In genomic region chr22:31339148-31339832, GRCh38 we compare ENCODE assay signal across 13 cellular contexts. TPM values are rescaled to one million over a fixed set of nuclear protein-coding genes. Genes with fewer than 3 reads are reported as not detected.
DNase-seq lines count a peak whose midpoint lies in the region; ATAC-seq, FAIRE-seq and TF ChIP-seq lines count a peak whose summit lies in the region.
"Had no signal": no experiment of that assay in that cellular context is flagged by ENCODE, and none has a peak within 500 bp of the region (broad histone marks: within the 10 kb centered on the region; RNA-seq: fewer than 3 reads in every experiment).

No MANE protein-coding gene starts in this region.

- peak overlapping the region; percentile 78 for H3K27ac Mint-ChIP-seq in activated CD8-positive, alpha-beta T cell treated with anti-CD3 and anti-CD28 coated beads for 36 hours
- no peak overlapping the region for H3K27ac Mint-ChIP-seq in activated CD8-positive, alpha-beta T cell treated with anti-CD3 and anti-CD28 coated beads, Interleukin-2, amount 10 ng/mL, durations not matched to agents 7 days and 5 days
- peak overlapping the region; percentile 66 to 73 for H3K27ac Mint-ChIP-seq in T-cell

- peaks cover 70% of the 10 kb centered on the region for H3K36me3 Mint-ChIP-seq in activated CD8-positive, alpha-beta T cell treated with anti-CD3 and anti-CD28 coated beads for 36 hours (ENCODE audit: low read depth)
- H3K36me3 Mint-ChIP-seq in activated CD8-positive, alpha-beta T cell treated with anti-CD3 and anti-CD28 coated beads, Interleukin-2, amount 10 ng/mL, durations not matched to agents 7 days and 5 days (ENCODE audit: low read depth) = peaks cover 74% of the 10 kb centered on the region
- peaks cover 53% of the 10 kb centered on the region for H3K36me3 Mint-ChIP-seq in T-cell

- ATAC-seq in activated CD8-positive, alpha-beta T cell treated with anti-CD3 and anti-CD28 coated beads for 36 hours = no peak
- ATAC-seq in activated CD8-positive, alpha-beta T cell treated with anti-CD3 and anti-CD28 coated beads, Interleukin-2, amount 10 ng/mL, durations not matched to agents 7 days and 5 days = no peak
- ATAC-seq in T-cell (replicated peaks in 1 of 4) = no peak

- DNase-seq in activated CD8-positive, alpha-beta T cell treated with anti-CD3 and anti-CD28 coated beads for 36 hours = no peak
- no peak for DNase-seq in activated CD8-positive, alpha-beta T cell treated with anti-CD3 and anti-CD28 coated beads, Interleukin-2, amount 10 ng/mL, durations not matched to agents 7 days and 5 days
- DNase-seq in T-cell (no peak), small intestine (peak; percentile 76), caudate nucleus (lab: John Stamatoyannopoulos, UW) (no peak), NCI-H1105 treated with DMSO at 0.1 percent for 48 hours (lab: John Stamatoyannopoulos, UW) (no peak), NCI-H345 (lab: John Stamatoyannopoulos, UW) (no peak)
- DNase-seq: H7, left ventricle myocardium inferior, NCI-H1930 had no signal

- H3K9me3 ChIP-seq in iPS-20b (ENCODE audit: insufficient read depth, low read depth, low read length) = no peaks in the 10 kb centered on the region
- H3K9me3 ChIP-seq in small intestine (ENCODE audit: control insufficient read depth, low read depth) = no peaks in the 10 kb centered on the region
- H3K9me3 ChIP-seq: left ventricle myocardium inferior, suprapubic skin had no signal

- H3K9me3 Mint-ChIP-seq in activated CD8-positive, alpha-beta T cell treated with anti-CD3 and anti-CD28 coated beads for 36 hours = no peaks in the 10 kb centered on the region
- no peaks in the 10 kb centered on the region for H3K9me3 Mint-ChIP-seq in activated CD8-positive, alpha-beta T cell treated with anti-CD3 and anti-CD28 coated beads, Interleukin-2, amount 10 ng/mL, durations not matched to agents 7 days and 5 days (ENCODE audit: insufficient read depth)
- no peaks in the 10 kb centered on the region for H3K9me3 Mint-ChIP-seq in T-cell

- CTCF ChIA-PET in activated CD8-positive, alpha-beta T cell treated with anti-CD3 and anti-CD28 coated beads for 36 hours (lab: Charles Lee) = interaction anchor here (1.7 to 3.7 kb wide), 2 partner anchors 16 to 26 kb away, joined by 3 to 19 read pairs; no protein-coding TSS in a partner anchor
- CTCF ChIA-PET in activated CD8-positive, alpha-beta T cell treated with anti-CD3 and anti-CD28 coated beads, Interleukin-2, amount 10 ng/mL, durations not matched to agents 7 days and 5 days (lab: Charles Lee) = interaction anchor here (1.3 kb wide), 1 partner anchor 47 kb away, joined by 3 read pairs; the partner anchor contains the start of gene PIK3IP1
- CTCF ChIA-PET in T-cell (lab: Charles Lee) = interaction anchor here in 1 of 2 donors (1.3 to 1.5 kb wide), 2 partner anchors 26 to 47 kb away, joined by 3 read pairs; partner anchors contain the start of gene PIK3IP1

- WGBS in small intestine, 3 donors = 14 to 51% (median 31%) methylated on average over 6 of the region's 6 CpGs

- H3K9ac ChIP-seq in iPS-20b (ENCODE audit: low read depth, low read length) = peak overlapping the region; percentile 43; the same call in 1 of the 2 replicates

- intact Hi-C loops in activated CD8-positive, alpha-beta T cell treated with anti-CD3 and anti-CD28 coated beads for 36 hours (cut with micrococcal nuclease) = no loop called here

- H3K4me3 ChIP-seq in iPS-20b (ENCODE audit: low read length) = no peak overlapping the region
- H3K4me3 ChIP-seq in small intestine (ENCODE audit: low read depth in 1 of 2, low read length in 2 of 2) = no peak overlapping the region
- H3K4me3 ChIP-seq: left ventricle myocardium inferior, skin epidermis, suprapubic skin had no signal

- H3K36me3 ChIP-seq in iPS-20b (ENCODE audit: insufficient read depth, low read depth, low read length) (peaks cover 89% of the 10 kb centered on the region), small intestine (ENCODE audit: control insufficient read depth in 2 of 2, insufficient read depth in 2 of 2, low read length in 2 of 2) (peaks cover 0 to 2% of the 10 kb centered on the region in 2 donors)

- no peak for FAIRE-seq in small intestine (lab: Jason Lieb, UNC)

- H3K4me1 ChIP-seq in iPS-20b (ENCODE audit: insufficient read depth, low read length) (peaks cover 21% of the 10 kb centered on the region), small intestine (ENCODE audit: control insufficient read depth in 2 of 2, insufficient read depth in 1 of 2, low read depth in 1 of 2, low read length in 1 of 2) (peaks cover 8 to 13% of the 10 kb centered on the region in 2 donors)

- no peaks in the 10 kb centered on the region for H3K27me3 ChIP-seq in iPS-20b (ENCODE audit: insufficient read depth, low read length)
- no peaks in the 10 kb centered on the region for H3K27me3 ChIP-seq in small intestine (ENCODE audit: control insufficient read depth in 2 of 2, insufficient read depth in 2 of 2, low read length in 2 of 2)
- H3K27me3 ChIP-seq: suprapubic skin had no signal

- TF ChIP-seq CTCF in activated CD8-positive, alpha-beta T cell treated with anti-CD3 and anti-CD28 coated beads for 36 hours (IDR thresholded peaks at IDR 0.05) = no peak

- no peak overlapping the region for H3K4me3 Mint-ChIP-seq in activated CD8-positive, alpha-beta T cell treated with anti-CD3 and anti-CD28 coated beads for 36 hours
- H3K4me3 Mint-ChIP-seq in activated CD8-positive, alpha-beta T cell treated with anti-CD3 and anti-CD28 coated beads, Interleukin-2, amount 10 ng/mL, durations not matched to agents 7 days and 5 days = no peak overlapping the region
- peak overlapping the region in 1 of 3 donors; percentile 1 for H3K4me3 Mint-ChIP-seq in T-cell

- H3K27me3 Mint-ChIP-seq in activated CD8-positive, alpha-beta T cell treated with anti-CD3 and anti-CD28 coated beads for 36 hours = no peaks in the 10 kb centered on the region
- no peaks in the 10 kb centered on the region for H3K27me3 Mint-ChIP-seq in activated CD8-positive, alpha-beta T cell treated with anti-CD3 and anti-CD28 coated beads, Interleukin-2, amount 10 ng/mL, durations not matched to agents 7 days and 5 days (ENCODE audit: low read depth)
- no peaks in the 10 kb centered on the region for H3K27me3 Mint-ChIP-seq in T-cell

- H3K4me1 Mint-ChIP-seq in activated CD8-positive, alpha-beta T cell treated with anti-CD3 and anti-CD28 coated beads for 36 hours (ENCODE audit: low read depth) = peaks cover 67% of the 10 kb centered on the region
- peaks cover 63% of the 10 kb centered on the region for H3K4me1 Mint-ChIP-seq in activated CD8-positive, alpha-beta T cell treated with anti-CD3 and anti-CD28 coated beads, Interleukin-2, amount 10 ng/mL, durations not matched to agents 7 days and 5 days (ENCODE audit: low read depth)
- H3K4me1 Mint-ChIP-seq in T-cell = peaks cover 74 to 87% (median 82%) of the 10 kb centered on the region in 3 donors

- H3K27ac ChIP-seq in iPS-20b (ENCODE audit: low read length) (peak overlapping the region; percentile 15), small intestine (ENCODE audit: low read depth in 1 of 2, low read length in 1 of 2) (peak overlapping the region; percentile 47 to 60), caudate nucleus (ENCODE audit: low read depth, low read length) (no peak overlapping the region)
- H3K27ac ChIP-seq: left ventricle myocardium inferior, suprapubic skin had no signal

- POLR2A ChIA-PET in activated CD8-positive, alpha-beta T cell treated with anti-CD3 and anti-CD28 coated beads for 36 hours (lab: Charles Lee) = interaction anchor here (0.5 to 3.3 kb wide), 8 partner anchors 13 to 1247 kb away, joined by 3 to 9 read pairs (median 4); no protein-coding TSS in a partner anchor
- POLR2A ChIA-PET in activated CD8-positive, alpha-beta T cell treated with anti-CD3 and anti-CD28 coated beads, Interleukin-2, amount 10 ng/mL, durations not matched to agents 7 days and 5 days (lab: Charles Lee) = interaction anchor here (1.0 to 2.7 kb wide), 2 partner anchors 7 to 49 kb away, joined by 4 to 10 read pairs; partner anchors contain the start of gene PATZ1
- POLR2A ChIA-PET in T-cell (lab: Charles Lee) = interaction anchor here in 1 of 2 donors (0.6 to 2.0 kb wide), 2 partner anchors 47 to 1001 kb away, joined by 3 to 6 read pairs; partner anchors contain the start of gene PIK3IP1

RNA-seq across cellular contexts. Expression of gene PATZ1, which starts 6.9 kb away (rescaled TPM):
- total RNA-seq in activated CD8-positive, alpha-beta T cell treated with anti-CD3 and anti-CD28 coated beads for 36 hours = 10 to 100 TPM; 28.4 to 29.0 TPM
- total RNA-seq in activated CD8-positive, alpha-beta T cell treated with anti-CD3 and anti-CD28 coated beads, Interleukin-2, amount 10 ng/mL, durations not matched to agents 7 days and 5 days = 10 to 100 TPM; 31.0 to 31.6 TPM
- 10 to 100 TPM; 53.1 to 56.7 (median 54.6) TPM for total RNA-seq in T-cell
- polyA plus RNA-seq in small intestine = 10 to 100 TPM in 1 of 3 donors, 1 to 10 TPM in 2; 4.2 to 19.9 (median 5.7) TPM

RNA-seq across cellular contexts. Expression of gene PIK3IP1, which starts 47.0 kb away (rescaled TPM):
- 10 to 100 TPM; 18.2 to 19.6 TPM for total RNA-seq in activated CD8-positive, alpha-beta T cell treated with anti-CD3 and anti-CD28 coated beads for 36 hours
- 10 to 100 TPM; 13.2 to 16.1 TPM for total RNA-seq in activated CD8-positive, alpha-beta T cell treated with anti-CD3 and anti-CD28 coated beads, Interleukin-2, amount 10 ng/mL, durations not matched to agents 7 days and 5 days
- 100 to 1,000 TPM; 460 to 628 (median 478) TPM for total RNA-seq in T-cell
- polyA plus RNA-seq in small intestine = 10 to 100 TPM in 1 of 3 donors, 1 to 10 TPM in 2; 3.1 to 16.4 (median 5.7) TPM

Comparison
In these comparisons a context has a peak if more than half of its experiments do, and no peak if none do; other contexts are left out.
1. RNA of gene PIK3IP1, which starts 47.0 kb away (total RNA-seq): 460 to 628 TPM in T-cell; 18.2 to 19.6 TPM in activated CD8-positive, alpha-beta T cell treated with anti-CD3 and anti-CD28 coated beads for 36 hours and 13.2 to 16.1 TPM in activated CD8-positive, alpha-beta T cell treated with anti-CD3 and anti-CD28 coated beads, Interleukin-2, amount 10 ng/mL, durations not matched to agents 7 days and 5 days; every median in the first group is over 10 times any median in the second.